18 cellular contexts compared by ENCODE assay signal in the genomic region with DNA sequence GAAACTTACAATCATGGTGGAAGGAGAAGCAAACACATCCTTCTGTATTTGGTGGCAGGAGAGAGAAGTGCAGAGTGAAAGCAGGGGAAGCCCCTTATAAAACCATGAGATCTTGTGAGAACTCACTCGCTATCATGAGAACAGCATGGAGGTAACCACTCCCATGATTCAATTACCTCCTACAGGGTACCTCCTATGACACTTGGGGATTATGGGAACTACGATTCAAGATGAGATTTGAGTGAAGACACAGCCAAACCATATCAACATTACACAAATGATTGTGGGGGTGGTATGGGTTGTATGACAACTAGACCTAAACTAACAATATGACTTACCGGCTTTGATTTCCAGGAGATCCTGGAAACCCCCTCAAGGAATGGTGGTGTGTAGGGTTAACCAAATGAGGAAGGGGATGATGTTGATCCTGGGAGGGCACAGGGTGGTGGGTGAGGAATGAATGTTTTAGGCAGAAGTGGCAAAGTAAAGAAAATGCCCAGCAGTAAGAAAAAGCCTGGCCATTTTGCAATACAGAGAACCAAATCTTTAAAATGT.
DNase-seq lines count a peak whose midpoint lies in the region; ATAC-seq, FAIRE-seq and TF ChIP-seq lines count a peak whose summit lies in the region.
"Had no signal": no experiment of that assay in that cellular context is flagged by ENCODE, and none has a peak within 500 bp of the region (broad histone marks: within the 10 kb centered on the region; RNA-seq: fewer than 3 reads in every experiment).

No MANE protein-coding gene starts in this region.

- H3K4me1 ChIP-seq in IMR-90 (ENCODE audit: control insufficient read depth, insufficient read depth, low read length), result peaks cover 8% of the 10 kb centered on the region
- H3K4me1 ChIP-seq in GM12878 (ENCODE audit: control insufficient read depth, insufficient read depth, low read length), result no peaks in the 10 kb centered on the region

- no peaks in the 10 kb centered on the region for H3K27me3 Mint-ChIP-seq in activated T-cell treated with anti-CD3 and anti-CD28 coated beads, Interleukin-2, amount 50 U/mL, for 24 hours
- no peaks in the 10 kb centered on the region for H3K27me3 Mint-ChIP-seq in activated T-cell treated with anti-CD3 and anti-CD28 coated beads, Interleukin-2, amount 50 U/mL, for 4 hours (ENCODE audit: low read depth)
- H3K27me3 Mint-ChIP-seq in stimulated activated memory B cell treated with anti-CD40 and anti-IgM and Interleukin-4, amounts not matched to agents 10 μg/mL and 1 μg/mL and 100 μg/mL, for 72 hours, result no peaks in the 10 kb centered on the region
- H3K27me3 Mint-ChIP-seq: B cell; CD4-positive, alpha-beta T cell had no signal

- RAD21 ChIA-PET in GM12878 (lab: Charles Lee; ENCODE audit: unreplicated experiment), result no interaction called here

- peaks cover 8% of the 10 kb centered on the region for H3K4me1 Mint-ChIP-seq in activated T-cell treated with anti-CD3 and anti-CD28 coated beads, Interleukin-2, amount 50 U/mL, for 24 hours (ENCODE audit: low read depth)
- H3K4me1 Mint-ChIP-seq in activated T-cell treated with anti-CD3 and anti-CD28 coated beads, Interleukin-2, amount 50 U/mL, for 4 hours (ENCODE audit: low read depth), result no peaks in the 10 kb centered on the region
- peaks cover 6% of the 10 kb centered on the region for H3K4me1 Mint-ChIP-seq in stimulated activated memory B cell treated with anti-CD40 and anti-IgM and Interleukin-4, amounts not matched to agents 10 μg/mL and 1 μg/mL and 100 μg/mL, for 72 hours
- H3K4me1 Mint-ChIP-seq: B cell had no signal

- no peaks in the 10 kb centered on the region for H3K79me2 ChIP-seq in GM12878 (ENCODE audit: control insufficient read depth, insufficient read depth, low read length)

- no peak overlapping the region for H3K4me3 Mint-ChIP-seq in activated T-cell treated with anti-CD3 and anti-CD28 coated beads, Interleukin-2, amount 50 U/mL, for 24 hours
- no peak overlapping the region for H3K4me3 Mint-ChIP-seq in activated T-cell treated with anti-CD3 and anti-CD28 coated beads, Interleukin-2, amount 50 U/mL, for 4 hours
- H3K4me3 Mint-ChIP-seq in stimulated activated memory B cell treated with anti-CD40 and anti-IgM and Interleukin-4, amounts not matched to agents 10 μg/mL and 1 μg/mL and 100 μg/mL, for 72 hours, result no peak overlapping the region
- H3K4me3 Mint-ChIP-seq: B cell; CD4-positive, alpha-beta T cell had no signal

- TF ChIP-seq EP300 in GM12878 (IDR thresholded peaks at IDR 0.05; ENCODE audit: borderline replicate concordance in 1 of 2, control insufficient read depth in 1 of 2, low read depth in 2 of 2, low read length in 2 of 2), result no peak

- dilution Hi-C loops in IMR-90 (cut with HindIII; ENCODE audit: low sequenced_read_pairs, unreplicated experiment), result no loop called here

- peak overlapping the region; percentile 50 for H3K27ac Mint-ChIP-seq in activated T-cell treated with anti-CD3 and anti-CD28 coated beads, Interleukin-2, amount 50 U/mL, for 24 hours
- peak overlapping the region; percentile 4 for H3K27ac Mint-ChIP-seq in stimulated activated memory B cell treated with anti-CD40 and anti-IgM and Interleukin-4, amounts not matched to agents 10 μg/mL and 1 μg/mL and 100 μg/mL, for 72 hours
- H3K27ac Mint-ChIP-seq: B cell; CD4-positive, alpha-beta T cell had no signal

- H3K27ac ChIP-seq in IMR-90 (ENCODE audit: insufficient read depth, low read length) (no peak overlapping the region), GM12878 (ENCODE audit: control insufficient read depth, insufficient read depth) (no peak overlapping the region)
- H3K27ac ChIP-seq: GM23248 had no signal

- TF ChIP-seq RAD21 in IMR-90 (IDR thresholded peaks at IDR 0.05; ENCODE audit: low read length) (no peak), GM12878 (IDR thresholded peaks at IDR 0.05; ENCODE audit: insufficient read depth, low read depth, low read length) (no peak)

- in situ Hi-C loops in IMR-90 (cut with MboI; ENCODE audit: low sequenced_read_pairs) (loop anchor here (5.0 kb wide), 1 partner anchor 50 kb away; no protein-coding TSS in a partner anchor), GM12878 (cut with MboI) (no loop called here)

- no peak overlapping the region for H2AK9ac ChIP-seq in IMR-90 (replicated peaks; ENCODE audit: low read depth, low read length, poor library complexity)

- intact Hi-C loops in IMR-90 (cut with micrococcal nuclease), result loop anchor here (5.0 kb wide), 1 partner anchor 325 kb away; no protein-coding TSS in a partner anchor
- intact Hi-C loops in GM12878 (cut with micrococcal nuclease; ENCODE audit: unreplicated experiment), result no loop called here
- intact Hi-C loops in Right ventricle myocardium inferior (cut with DNase I), result no loop called here

- no TSS peak for BruUV-seq in IMR-90 (replicated peaks; lab: Mats Ljungman, UMichigan)
- no TSS peak for BruUV-seq in GM12878 (replicated peaks; lab: Mats Ljungman, UMichigan)

- SMC1A ChIA-PET in GM12878 (lab: Charles Lee; ENCODE audit: uncharacterized antibody, unreplicated experiment), result no interaction called here

- H3K4ac ChIP-seq in IMR-90 (ENCODE audit: low read depth, low read length), result no peak overlapping the region

- H3K56ac ChIP-seq in IMR-90 (ENCODE audit: extremely low read depth, insufficient read depth, low read length), result no peak overlapping the region

- H3K9me1 ChIP-seq in IMR-90 (ENCODE audit: insufficient read depth, low read length), result no peaks in the 10 kb centered on the region

- no peak overlapping the region for H2BK120ac ChIP-seq in IMR-90 (ENCODE audit: low read depth, low read length)

- no peak for TF ChIP-seq CTCF in IMR-90 (conservative IDR thresholded peaks at IDR 0.05; ENCODE audit: low read depth, low read length)
- TF ChIP-seq CTCF in GM12878 (IDR thresholded peaks at IDR 0.05 in 2 of 3, conservative IDR thresholded peaks at IDR 0.05 in 1 of 3; ENCODE audit: control insufficient read depth in 2 of 3, extremely low read depth in 1 of 3, insufficient read depth in 1 of 3, low read depth in 3 of 3, low read length in 3 of 3), result no peak

- peaks cover 11% of the 10 kb centered on the region for H3K9me3 Mint-ChIP-seq in activated T-cell treated with anti-CD3 and anti-CD28 coated beads, Interleukin-2, amount 50 U/mL, for 24 hours
- no peaks in the 10 kb centered on the region for H3K9me3 Mint-ChIP-seq in activated T-cell treated with anti-CD3 and anti-CD28 coated beads, Interleukin-2, amount 50 U/mL, for 4 hours
- peaks cover 6% of the 10 kb centered on the region for H3K9me3 Mint-ChIP-seq in stimulated activated memory B cell treated with anti-CD40 and anti-IgM and Interleukin-4, amounts not matched to agents 10 μg/mL and 1 μg/mL and 100 μg/mL, for 72 hours
- H3K9me3 Mint-ChIP-seq: CD4-positive, alpha-beta T cell had no signal

- no peak overlapping the region for H2BK5ac ChIP-seq in IMR-90 (ENCODE audit: low read depth, low read length, poor library complexity, severe bottlenecking)

- H4K20me1 ChIP-seq in IMR-90 (ENCODE audit: insufficient read depth, low read length), result no peaks in the 10 kb centered on the region
- no peaks in the 10 kb centered on the region for H4K20me1 ChIP-seq in GM12878 (ENCODE audit: control insufficient read depth, insufficient read depth)

- H3K18ac ChIP-seq in IMR-90 (ENCODE audit: low read depth, low read length), result no peak overlapping the region; the same call in 1 of the 2 replicates

- H3K4me2 ChIP-seq in IMR-90 (ENCODE audit: low read depth, low read length) (no peak overlapping the region), GM12878 (ENCODE audit: control insufficient read depth, insufficient read depth) (no peak overlapping the region)

- H2AFZ ChIP-seq in IMR-90 (replicated peaks; ENCODE audit: low read length, poor library complexity) (no peak overlapping the region), GM12878 (ENCODE audit: control insufficient read depth, low read depth, low read length) (no peak overlapping the region)
- H2AFZ ChIP-seq: GM23248 had no signal

- FAIRE-seq in GM12878 (lab: Jason Lieb, UNC), result no peak
- FAIRE-seq: A204.1, GM12891, H54, HTR-8/SVneo had no signal

- H2AK5ac ChIP-seq in IMR-90 (ENCODE audit: low read depth, low read length), result peak overlapping the region; percentile 80; the same call in 1 of the 2 replicates

- CTCF ChIA-PET in IMR-90 (lab: Yijun Ruan, JAX), result no interaction called here
- CTCF ChIA-PET in GM12878 (lab: Yijun Ruan, JAX), result no interaction called here

- no peak for DNase-seq in activated T-cell treated with anti-CD3 and anti-CD28 coated beads, Interleukin-2, amount 50 U/mL, for 24 hours
- DNase-seq in activated T-cell treated with anti-CD3 and anti-CD28 coated beads, Interleukin-2, amount 50 U/mL, for 4 hours, result no peak
- no peak for DNase-seq in IMR-90
- no peak for DNase-seq in GM12878 (ENCODE audit: low read depth, low spot score)
- no peak for DNase-seq in NCI-H1436 treated with DMSO at 0.1 percent for 48 hours (lab: John Stamatoyannopoulos, UW)
- DNase-seq in Right ventricle myocardium inferior (ENCODE audit: missing footprints), result no peak
- DNase-seq: C1 segment of cervical spinal cord; Calu3; CD4-positive, alpha-beta T cell; DMS 273 treated with DMSO at 0.1 percent for 48 hours; GM23248 had no signal

- POLR2A ChIA-PET in IMR-90 (lab: Charles Lee; ENCODE audit: unreplicated experiment), result no interaction called here
- POLR2A ChIA-PET in GM12878 (lab: Charles Lee), result no interaction called here

- 0 out of 3 replicates have a peak overlapping the region, but pooled peaks have one; percentile 41 for H2BK15ac ChIP-seq in IMR-90 (ENCODE audit: low read depth, low read length)

- no peak for ATAC-seq in activated T-cell treated with anti-CD3 and anti-CD28 coated beads, Interleukin-2, amount 50 U/mL, for 4 hours
- ATAC-seq in IMR-90 (ENCODE audit: low read depth) (no peak), GM12878 (0 out of 3 replicates have a peak, but pooled peaks have one; percentile 21), Right ventricle myocardium inferior (no peak)
- ATAC-seq in stimulated activated memory B cell treated with anti-CD40 and anti-IgM and Interleukin-4, amounts not matched to agents 10 μg/mL and 1 μg/mL and 100 μg/mL, for 72 hours, result no peak
- ATAC-seq: HCT116 had no signal

- H3K36me3 ChIP-seq in IMR-90 (ENCODE audit: control insufficient read depth, insufficient read depth, low read length) (no peaks in the 10 kb centered on the region), GM12878 (ENCODE audit: control insufficient read depth in 2 of 2, insufficient read depth in 2 of 2, low read length in 1 of 2) (no peaks in the 10 kb centered on the region)

- H2BK20ac ChIP-seq in IMR-90 (ENCODE audit: low read depth, low read length), result peak overlapping the region; percentile 31; the same call in 1 of the 2 replicates

- H3K36me3 Mint-ChIP-seq in activated T-cell treated with anti-CD3 and anti-CD28 coated beads, Interleukin-2, amount 50 U/mL, for 24 hours (ENCODE audit: low read depth), result peaks cover 28% of the 10 kb centered on the region
- H3K36me3 Mint-ChIP-seq in activated T-cell treated with anti-CD3 and anti-CD28 coated beads, Interleukin-2, amount 50 U/mL, for 4 hours (ENCODE audit: insufficient read depth), result peaks cover 8% of the 10 kb centered on the region
- H3K36me3 Mint-ChIP-seq in stimulated activated memory B cell treated with anti-CD40 and anti-IgM and Interleukin-4, amounts not matched to agents 10 μg/mL and 1 μg/mL and 100 μg/mL, for 72 hours, result peaks cover 41% of the 10 kb centered on the region

- WGBS in IMR-90 (ENCODE audit: extremely low coverage in 2 of 2, insufficient read length in 1 of 2), 2 experiments, result no CpG with 5 or more reads among the region's 3 CpGs
- 67% methylated on average over 3 of the region's 3 CpGs for WGBS in GM12878 (ENCODE audit: insufficient coverage, insufficient replicate concordance, low lambda C conversion rate, missing lambda C conversion rate)

- no peaks in the 10 kb centered on the region for H3K79me1 ChIP-seq in IMR-90 (ENCODE audit: low read depth in 1 of 2, low read length in 2 of 2)

- H3K23ac ChIP-seq in IMR-90 (ENCODE audit: low read depth, low read length), result no peak overlapping the region

- no peak overlapping the region for H4K91ac ChIP-seq in IMR-90 (ENCODE audit: insufficient read depth, low read depth, low read length)

- H3K9me3 ChIP-seq in IMR-90 (ENCODE audit: control insufficient read depth, insufficient read depth, low read length) (no peaks in the 10 kb centered on the region), GM12878 (replicated peaks; ENCODE audit: control insufficient read depth, insufficient read depth, low read length) (no peaks in the 10 kb centered on the region; the same call in 1 of the 3 replicates)

- no peak overlapping the region for H4K5ac ChIP-seq in IMR-90 (ENCODE audit: low read depth, low read length)

- TF ChIP-seq POLR2A in IMR-90 (IDR thresholded peaks at IDR 0.05; ENCODE audit: low read depth, low read length), result no peak
- TF ChIP-seq POLR2A in GM12878 (IDR thresholded peaks at IDR 0.05; ENCODE audit: low read depth, low read length), result no peak

- H3K27me3 ChIP-seq in IMR-90 (ENCODE audit: control insufficient read depth, insufficient read depth, low read length) (no peaks in the 10 kb centered on the region), GM12878 (replicated peaks in 1 of 2; ENCODE audit: control insufficient read depth in 2 of 2, insufficient read depth in 2 of 2, low read length in 1 of 2) (no peaks in the 10 kb centered on the region)

- no peak overlapping the region; the same call in 1 of the 2 replicates for H3K14ac ChIP-seq in IMR-90 (replicated peaks; ENCODE audit: low read depth, low read length)

- H3K9ac ChIP-seq in IMR-90 (ENCODE audit: low read depth, low read length), result no peak overlapping the region
- H3K9ac ChIP-seq in GM12878 (ENCODE audit: control insufficient read depth, insufficient read depth, low read length), result no peak overlapping the region
- H3K9ac ChIP-seq: GM23248 had no signal

- H3K4me3 ChIP-seq in IMR-90 (ENCODE audit: insufficient read depth, low read depth, low read length) (no peak overlapping the region), GM12878 (no peak overlapping the region)
- H3K4me3 ChIP-seq: GM23248 had no signal

- no peak overlapping the region for H4K8ac ChIP-seq in IMR-90 (ENCODE audit: low read depth in 2 of 2, low read length in 2 of 2)
